ENCODE assay signal across 15 cellular contexts in genomic region chr1:199301472-199301871, GRCh38.
DNase-seq lines count a peak whose midpoint lies in the region; ATAC-seq, FAIRE-seq and TF ChIP-seq lines count a peak whose summit lies in the region.
"Had no signal": no experiment of that assay in that cellular context is flagged by ENCODE, and none has a peak within 500 bp of the region (broad histone marks: within the 10 kb centered on the region; RNA-seq: fewer than 3 reads in every experiment).

No MANE protein-coding gene starts in this region.

- H3K4me1 ChIP-seq in endothelial cell of umbilical vein (ENCODE audit: control insufficient read depth, extremely low read depth, insufficient read depth, low read length) = peaks cover 43% of the 10 kb centered on the region
- H3K4me1 ChIP-seq in liver (ENCODE audit: control insufficient read depth in 4 of 4, insufficient read depth in 4 of 4, low read length in 3 of 4) = peaks cover 0 to 8% (median 3%) of the 10 kb centered on the region in 4 donors
- H3K4me1 ChIP-seq in A673 (ENCODE audit: insufficient read depth, low read length, poor library complexity, severe bottlenecking) = no peaks in the 10 kb centered on the region

- dilution Hi-C loops in endothelial cell of umbilical vein (cut with MboI; ENCODE audit: extremely low pct_ligation_motif_present, low sequenced_read_pairs) = no loop called here

- no peaks in the 10 kb centered on the region for H3K9me3 ChIP-seq in endothelial cell of umbilical vein (replicated peaks; ENCODE audit: control insufficient read depth, insufficient read depth, low read length)
- no peaks in the 10 kb centered on the region for H3K9me3 ChIP-seq in liver (ENCODE audit: control insufficient read depth in 4 of 4, low read length in 3 of 4)
- H3K9me3 ChIP-seq in A673 (ENCODE audit: low read depth, low read length, poor library complexity, severe bottlenecking) = no peaks in the 10 kb centered on the region

- DNase-seq in stimulated activated naive CD8-positive, alpha-beta T cell treated with anti-CD3 and anti-CD28 coated beads, Interleukin-15, amount 100 ng/mL, for 72 hours = no peak
- DNase-seq in endothelial cell of umbilical vein (ENCODE audit: low read depth, low spot score) (no peak), CD14-positive monocyte (ENCODE audit: low spot score) (no peak), A673 (ENCODE audit: low spot score) (no peak)
- DNase-seq: C1 segment of cervical spinal cord; CD4-positive, alpha-beta memory T cell; DMS153; GF-D8; GM23248 had no signal

- peak overlapping the region; percentile 88 for H3K27ac Mint-ChIP-seq in stimulated activated naive CD8-positive, alpha-beta T cell treated with anti-CD3 and anti-CD28 coated beads, Interleukin-15, Interleukin-2, amounts not matched to agents 100 ng/mL and 50 ng/mL, for 24 hours
- H3K27ac Mint-ChIP-seq in stimulated activated naive CD8-positive, alpha-beta T cell treated with anti-CD3 and anti-CD28 coated beads, Interleukin-15, amount 100 ng/mL, for 72 hours = no peak overlapping the region
- H3K27ac Mint-ChIP-seq in CD14-positive monocyte = no peak overlapping the region
- H3K27ac Mint-ChIP-seq: B cell; CD4-positive, alpha-beta memory T cell had no signal

- no peak overlapping the region for H3K4me3 Mint-ChIP-seq in stimulated activated naive CD8-positive, alpha-beta T cell treated with anti-CD3 and anti-CD28 coated beads, Interleukin-15, Interleukin-2, amounts not matched to agents 100 ng/mL and 50 ng/mL, for 24 hours
- H3K4me3 Mint-ChIP-seq in stimulated activated naive CD8-positive, alpha-beta T cell treated with anti-CD3 and anti-CD28 coated beads, Interleukin-15, amount 100 ng/mL, for 72 hours = no peak overlapping the region
- H3K4me3 Mint-ChIP-seq in CD14-positive monocyte = no peak overlapping the region
- H3K4me3 Mint-ChIP-seq: B cell; CD4-positive, alpha-beta memory T cell had no signal

- H3K36me3 ChIP-seq in endothelial cell of umbilical vein (ENCODE audit: control insufficient read depth in 2 of 2, extremely low read depth in 1 of 2, insufficient read depth in 2 of 2, low read length in 2 of 2) (no peaks in the 10 kb centered on the region), liver (ENCODE audit: control insufficient read depth in 4 of 4, insufficient read depth in 3 of 4, low read depth in 1 of 4, low read length in 3 of 4) (no peaks in the 10 kb centered on the region), A673 (ENCODE audit: insufficient read depth, low read length, poor library complexity, severe bottlenecking) (no peaks in the 10 kb centered on the region)

- H3K27me3 Mint-ChIP-seq in stimulated activated naive CD8-positive, alpha-beta T cell treated with anti-CD3 and anti-CD28 coated beads, Interleukin-15, Interleukin-2, amounts not matched to agents 100 ng/mL and 50 ng/mL, for 24 hours = peaks cover 18% of the 10 kb centered on the region
- H3K27me3 Mint-ChIP-seq in stimulated activated naive CD8-positive, alpha-beta T cell treated with anti-CD3 and anti-CD28 coated beads, Interleukin-15, amount 100 ng/mL, for 72 hours = no peaks in the 10 kb centered on the region
- H3K27me3 Mint-ChIP-seq in CD14-positive monocyte (ENCODE audit: low read depth in 3 of 3) = no peaks in the 10 kb centered on the region

- no peaks in the 10 kb centered on the region for H3K36me3 Mint-ChIP-seq in stimulated activated naive CD8-positive, alpha-beta T cell treated with anti-CD3 and anti-CD28 coated beads, Interleukin-15, Interleukin-2, amounts not matched to agents 100 ng/mL and 50 ng/mL, for 24 hours (ENCODE audit: low read depth)
- no peaks in the 10 kb centered on the region for H3K36me3 Mint-ChIP-seq in CD14-positive monocyte
- H3K36me3 Mint-ChIP-seq: CD4-positive, alpha-beta memory T cell had no signal

- H3K27me3 ChIP-seq in endothelial cell of umbilical vein (ENCODE audit: control insufficient read depth in 2 of 2, insufficient read depth in 2 of 2, low read length in 2 of 2) (no peaks in the 10 kb centered on the region), liver (ENCODE audit: control insufficient read depth in 4 of 4, insufficient read depth in 4 of 4, low read length in 3 of 4) (no peaks in the 10 kb centered on the region), A673 (replicated peaks; ENCODE audit: insufficient read depth, low read depth, low read length, poor library complexity) (no peaks in the 10 kb centered on the region)

- no peak for TF ChIP-seq RAD21 in liver (IDR thresholded peaks at IDR 0.05)

- no peak for TF ChIP-seq POLR2A in endothelial cell of umbilical vein (IDR thresholded peaks at IDR 0.05; ENCODE audit: low read depth, low read length)

- BruUV-seq in endothelial cell of umbilical vein (replicated peaks; lab: Mats Ljungman, UMichigan) (no TSS peak), A673 (replicated peaks; lab: Mats Ljungman, UMichigan) (no TSS peak)

- no peaks in the 10 kb centered on the region for H4K20me1 ChIP-seq in endothelial cell of umbilical vein (replicated peaks; ENCODE audit: control insufficient read depth, extremely low read depth, insufficient read depth, low read length)

- H3K4me2 ChIP-seq in endothelial cell of umbilical vein (ENCODE audit: insufficient read depth, low read length) = no peak overlapping the region

- POLR2A ChIA-PET in endothelial cell of umbilical vein (lab: Charles Lee) (no interaction called here), A673 (lab: Charles Lee; ENCODE audit: low non-redundant PET) (no interaction called here)

- H3K4me3 ChIP-seq in endothelial cell of umbilical vein (replicated peaks in 1 of 3; ENCODE audit: insufficient read depth in 1 of 3, low read depth in 1 of 3, low read length in 3 of 3) (no peak overlapping the region), liver (ENCODE audit: low read depth in 1 of 3, low read length in 3 of 3) (no peak overlapping the region), A673 (ENCODE audit: low read depth, low read length, poor library complexity, severe bottlenecking) (no peak overlapping the region)
- H3K4me3 ChIP-seq: GM23248 had no signal

- FAIRE-seq in endothelial cell of umbilical vein (lab: Jason Lieb, UNC) = no peak
- FAIRE-seq: H54 had no signal

- ATAC-seq in stimulated activated naive CD8-positive, alpha-beta T cell treated with anti-CD3 and anti-CD28 coated beads, Interleukin-15, amount 100 ng/mL, for 72 hours = no peak
- ATAC-seq in GM18511 (IDR thresholded peaks at IDR 0.05; ENCODE audit: unreplicated experiment) = no peak
- ATAC-seq: HCT116 had no signal

- peaks cover 3% of the 10 kb centered on the region for H3K9me3 Mint-ChIP-seq in stimulated activated naive CD8-positive, alpha-beta T cell treated with anti-CD3 and anti-CD28 coated beads, Interleukin-15, Interleukin-2, amounts not matched to agents 100 ng/mL and 50 ng/mL, for 24 hours
- no peaks in the 10 kb centered on the region for H3K9me3 Mint-ChIP-seq in stimulated activated naive CD8-positive, alpha-beta T cell treated with anti-CD3 and anti-CD28 coated beads, Interleukin-15, amount 100 ng/mL, for 72 hours
- no peaks in the 10 kb centered on the region for H3K9me3 Mint-ChIP-seq in CD14-positive monocyte
- H3K9me3 Mint-ChIP-seq: CD4-positive, alpha-beta memory T cell had no signal

- TF ChIP-seq CTCF in endothelial cell of umbilical vein (IDR thresholded peaks at IDR 0.05; ENCODE audit: extremely low read depth in 1 of 2, insufficient read depth in 1 of 2, low read depth in 1 of 2, low read length in 2 of 2) (no peak), liver (IDR thresholded peaks at IDR 0.05; ENCODE audit: low read depth, low read length, missing input control) (no peak), CD14-positive monocyte (IDR thresholded peaks at IDR 0.05) (no peak), A673 (conservative IDR thresholded peaks at IDR 0.05; ENCODE audit: low read depth, low read length) (no peak)

- H3K9me1 ChIP-seq in endothelial cell of umbilical vein (replicated peaks; ENCODE audit: control insufficient read depth, extremely low read depth, insufficient read depth, low read length) = no peaks in the 10 kb centered on the region

- intact Hi-C loops in endothelial cell of umbilical vein (cut with micrococcal nuclease) (loop anchor here (5.0 to 10.0 kb wide), 3 partner anchors 131 to 524 kb away; no protein-coding TSS in a partner anchor), CD14-positive monocyte (cut with micrococcal nuclease) (no loop called here), A673 (cut with micrococcal nuclease; ENCODE audit: unreplicated experiment) (no loop called here)

- H3K9ac ChIP-seq in endothelial cell of umbilical vein (replicated peaks; ENCODE audit: extremely low read depth, insufficient read depth, low read length) = no peak overlapping the region
- H3K9ac ChIP-seq in liver (ENCODE audit: low read depth in 1 of 2, low read length in 2 of 2) = no peak overlapping the region
- H3K9ac ChIP-seq: GM23248 had no signal

- H2AFZ ChIP-seq in endothelial cell of umbilical vein (ENCODE audit: low read depth, low read length) = no peak overlapping the region
- H2AFZ ChIP-seq: GM23248 had no signal

- H3K4me1 Mint-ChIP-seq in stimulated activated naive CD8-positive, alpha-beta T cell treated with anti-CD3 and anti-CD28 coated beads, Interleukin-15, Interleukin-2, amounts not matched to agents 100 ng/mL and 50 ng/mL, for 24 hours (ENCODE audit: low read depth) = peaks cover 30% of the 10 kb centered on the region
- H3K4me1 Mint-ChIP-seq in stimulated activated naive CD8-positive, alpha-beta T cell treated with anti-CD3 and anti-CD28 coated beads, Interleukin-15, amount 100 ng/mL, for 72 hours = peaks cover 18% of the 10 kb centered on the region
- H3K4me1 Mint-ChIP-seq in CD14-positive monocyte = no peaks in the 10 kb centered on the region
- H3K4me1 Mint-ChIP-seq: B cell; CD4-positive, alpha-beta memory T cell had no signal

- H3K27ac ChIP-seq in endothelial cell of umbilical vein (ENCODE audit: insufficient read depth, low read depth, low read length) = peak overlapping the region; percentile 61
- no peak overlapping the region for H3K27ac ChIP-seq in liver (ENCODE audit: low read depth in 1 of 2, low read length in 2 of 2)
- no peak overlapping the region for H3K27ac ChIP-seq in A673 (ENCODE audit: low read depth, low read length, poor library complexity, severe bottlenecking)
- H3K27ac ChIP-seq: GM23248 had no signal

- H3K79me2 ChIP-seq in endothelial cell of umbilical vein (ENCODE audit: control insufficient read depth, insufficient read depth, low read length) = no peaks in the 10 kb centered on the region

- CTCF ChIA-PET in endothelial cell of umbilical vein (lab: Charles Lee) (no interaction called here), A673 (lab: Charles Lee) (no interaction called here)

TF ChIP-seq in endothelial cell of umbilical vein, 7 proteins besides CTCF, POLR2A, EP300 and RAD21 (continues in another document):
- no peak for TF ChIP-seq EZH2 (IDR thresholded peaks at IDR 0.05; ENCODE audit: borderline replicate concordance, low read depth, low read length, severe bottlenecking)
- no peak for TF ChIP-seq GATA2 (IDR thresholded peaks at IDR 0.05; ENCODE audit: insufficient read depth, insufficient read length, low read depth, low read length)

TF ChIP-seq in liver, 16 proteins besides CTCF, POLR2A, EP300 and RAD21:
- TF ChIP-seq YY1 (IDR thresholded peaks at IDR 0.05) = peak; percentile 12
- TF ChIP-seq HNF4A (conservative IDR thresholded peaks at IDR 0.05) = peak; percentile 12 to 19
- TF ChIP-seq FOXA1 (IDR thresholded peaks at IDR 0.05) = peak; percentile 27
- no peak for TF ChIP-seq JUND (IDR thresholded peaks at IDR 0.05)
- TF ChIP-seq NR2F2 (IDR thresholded peaks at IDR 0.05) = peak; percentile 84
